Comparison of ENCODE assay signal across 14 cellular contexts in the genomic region with DNA sequence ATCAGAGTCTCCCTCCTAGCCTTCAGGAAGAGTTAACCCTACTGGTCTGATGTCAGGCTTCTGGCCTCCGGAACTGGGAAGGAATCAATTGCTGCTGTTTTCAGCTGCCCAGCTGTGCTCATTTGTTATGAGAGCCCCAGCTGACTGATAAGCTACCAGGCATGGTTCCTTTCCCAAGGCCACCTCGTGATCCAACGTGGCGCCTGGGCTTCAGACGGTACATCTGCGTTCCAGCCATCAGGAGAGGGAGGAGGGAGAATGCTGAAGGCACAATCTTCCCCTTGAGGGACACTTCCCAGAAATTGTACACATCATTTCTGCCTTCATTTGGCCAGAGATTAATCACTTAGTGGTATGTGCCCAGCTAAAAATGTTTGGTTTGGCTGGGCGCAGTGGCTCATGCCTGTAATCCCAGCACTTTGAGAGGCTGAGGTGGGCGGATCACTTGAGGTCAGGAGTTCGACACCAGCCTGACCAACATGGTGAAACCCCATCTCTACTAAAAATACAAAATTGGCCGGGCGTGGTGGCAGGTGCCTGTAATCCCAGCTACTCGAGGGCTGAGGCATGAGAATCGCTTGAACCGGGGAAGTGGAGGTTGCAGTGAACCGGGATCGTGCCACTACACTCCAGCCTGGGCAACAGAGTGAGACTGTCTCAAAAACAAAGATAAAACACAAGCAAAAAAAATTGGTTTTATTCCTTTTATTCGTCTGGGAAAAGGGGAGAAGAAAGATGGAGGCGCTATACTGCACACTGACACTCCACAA. TPM values are rescaled to one million over a fixed set of nuclear protein-coding genes. Genes with fewer than 3 reads are reported as not detected.
DNase-seq lines count a peak whose midpoint lies in the region; FAIRE-seq and TF ChIP-seq lines count a peak whose summit lies in the region.
"Had no signal": no experiment of that assay in that cellular context is flagged by ENCODE, and none has a peak within 500 bp of the region (broad histone marks: within the 10 kb centered on the region; RNA-seq: fewer than 3 reads in every experiment).

No MANE protein-coding gene starts in this region.

- no peaks in the 10 kb centered on the region for H3K27me3 ChIP-seq in MG63
- no peaks in the 10 kb centered on the region for H3K27me3 ChIP-seq in liver (ENCODE audit: control insufficient read depth in 4 of 4, insufficient read depth in 4 of 4, low read length in 3 of 4)
- H3K27me3 ChIP-seq in thyroid gland, result no peaks in the 10 kb centered on the region
- H3K27me3 ChIP-seq: Peyer's patch had no signal

- H3K4me3 ChIP-seq in MG63 (no peak overlapping the region), coronary artery (no peak overlapping the region), liver (ENCODE audit: low read depth in 1 of 3, low read length in 3 of 3) (no peak overlapping the region), thyroid gland (replicated peaks in 1 of 3) (no peak overlapping the region)
- H3K4me3 ChIP-seq: esophagus squamous epithelium, Peyer's patch had no signal

- WGBS in liver, result 77% methylated on average over 18 of the region's 18 CpGs
- 75 to 81% methylated on average over 18 of the region's 18 CpGs for WGBS in thyroid gland, 2 donors

- DNase-seq in MG63, result peak; percentile 57
- DNase-seq in coronary artery (ENCODE audit: low spot score), result peak; percentile 92
- DNase-seq in thyroid gland, result peak in 1 of 2 donors; percentile 15
- no peak for DNase-seq in GM12892 (ENCODE audit: insufficient read length)
- no peak for DNase-seq in SKM-1 treated with dmso at 0.1 percent for 144 hours (lab: John Stamatoyannopoulos, UW; ENCODE audit: unreplicated experiment)
- no peak for DNase-seq in NCI-H2107 treated with DMSO at 0.1 percent for 48 hours (lab: John Stamatoyannopoulos, UW; ENCODE audit: unreplicated experiment)
- DNase-seq: DMS53; esophagus squamous epithelium; MM.1S; NCI-H446; stimulated activated CD4-positive, alpha-beta T cell treated with anti-CD3 and anti-CD28 coated beads, Interleukin-4, amount 100 ng/mL, for 1 hour had no signal

- H3K4me1 ChIP-seq in liver (ENCODE audit: control insufficient read depth in 4 of 4, insufficient read depth in 4 of 4, low read length in 3 of 4) (peaks cover 0 to 11% (median 5%) of the 10 kb centered on the region in 4 donors), thyroid gland (peaks cover 8 to 37% of the 10 kb centered on the region in 2 donors)
- H3K4me1 ChIP-seq: Peyer's patch had no signal

- H3K36me3 ChIP-seq in MG63, result no peaks in the 10 kb centered on the region
- no peaks in the 10 kb centered on the region for H3K36me3 ChIP-seq in liver (ENCODE audit: control insufficient read depth in 4 of 4, insufficient read depth in 3 of 4, low read depth in 1 of 4, low read length in 3 of 4)
- no peaks in the 10 kb centered on the region for H3K36me3 ChIP-seq in thyroid gland
- H3K36me3 ChIP-seq: esophagus squamous epithelium, neutrophil, Peyer's patch had no signal

- TF ChIP-seq CTCF in coronary artery (IDR thresholded peaks at IDR 0.05) (no peak), liver (IDR thresholded peaks at IDR 0.05; ENCODE audit: low read depth, low read length, missing input control) (no peak), thyroid gland (IDR thresholded peaks at IDR 0.05) (no peak)

- no peak for TF ChIP-seq RAD21 in liver (IDR thresholded peaks at IDR 0.05)

- TF ChIP-seq POLR2A in thyroid gland (IDR thresholded peaks at IDR 0.05) (no peak), GM12892 (IDR thresholded peaks at IDR 0.05; ENCODE audit: low read depth, low read length) (no peak)

- no peak overlapping the region for H3K9ac ChIP-seq in liver (ENCODE audit: low read depth in 1 of 2, low read length in 2 of 2)

- no peak for FAIRE-seq in GM12892 (lab: Jason Lieb, UNC)

- intact Hi-C loops in thyroid gland (cut with DNase I), result no loop called here

- H3K27ac ChIP-seq in coronary artery (peak overlapping the region; percentile 97), liver (ENCODE audit: low read depth in 1 of 2, low read length in 2 of 2) (peak overlapping the region; percentile 8 to 61), thyroid gland (peak overlapping the region in 2 of 3 donors; percentile 15 to 96)
- H3K27ac ChIP-seq: neutrophil had no signal

- H3K9me3 ChIP-seq in MG63, result no peaks in the 10 kb centered on the region
- H3K9me3 ChIP-seq in liver (ENCODE audit: control insufficient read depth in 4 of 4, low read length in 3 of 4), result no peaks in the 10 kb centered on the region
- no peaks in the 10 kb centered on the region for H3K9me3 ChIP-seq in thyroid gland
- H3K9me3 ChIP-seq: esophagus squamous epithelium, neutrophil, Peyer's patch had no signal

TF ChIP-seq in liver, 16 proteins besides CTCF, POLR2A, EP300 and RAD21:
- TF ChIP-seq SP1 (IDR thresholded peaks at IDR 0.05) (peak; percentile 36), TAF1 (conservative IDR thresholded peaks at IDR 0.05) (no peak), NR2F2 (IDR thresholded peaks at IDR 0.05) (peak; percentile 54), EGR1 (IDR thresholded peaks at IDR 0.05; ENCODE audit: low read depth in 2 of 2) (no peak)
- TF ChIP-seq, protein P1, sequence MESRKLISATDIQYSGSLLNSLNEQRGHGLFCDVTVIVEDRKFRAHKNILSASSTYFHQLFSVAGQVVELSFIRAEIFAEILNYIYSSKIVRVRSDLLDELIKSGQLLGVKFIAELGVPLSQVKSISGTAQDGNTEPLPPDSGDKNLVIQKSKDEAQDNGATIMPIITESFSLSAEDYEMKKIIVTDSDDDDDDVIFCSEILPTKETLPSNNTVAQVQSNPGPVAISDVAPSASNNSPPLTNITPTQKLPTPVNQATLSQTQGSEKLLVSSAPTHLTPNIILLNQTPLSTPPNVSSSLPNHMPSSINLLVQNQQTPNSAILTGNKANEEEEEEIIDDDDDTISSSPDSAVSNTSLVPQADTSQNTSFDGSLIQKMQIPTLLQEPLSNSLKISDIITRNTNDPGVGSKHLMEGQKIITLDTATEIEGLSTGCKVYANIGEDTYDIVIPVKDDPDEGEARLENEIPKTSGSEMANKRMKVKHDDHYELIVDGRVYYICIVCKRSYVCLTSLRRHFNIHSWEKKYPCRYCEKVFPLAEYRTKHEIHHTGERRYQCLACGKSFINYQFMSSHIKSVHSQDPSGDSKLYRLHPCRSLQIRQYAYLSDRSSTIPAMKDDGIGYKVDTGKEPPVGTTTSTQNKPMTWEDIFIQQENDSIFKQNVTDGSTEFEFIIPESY (IDR thresholded peaks at IDR 0.05), result no peak

RNA-seq across cellular contexts. Expression of gene ARMC9, which starts 10.5 kb away (rescaled TPM):
- 15.2 and 51.5 TPM in 2 replicates for total RNA-seq in MG63 (2014; rRNA removed; shearing (Covaris generic); ENCODE audit: low replicate concordance)
- 1 to 10 TPM; 2.2 to 2.3 TPM for total RNA-seq in liver
- 1 to 10 TPM; 1.1 to 1.4 TPM for polyA plus RNA-seq in liver
- total RNA-seq in thyroid gland, result 10 to 100 TPM; 20.3 to 30.7 (median 28.0) TPM
- 9.8 TPM for polyA plus RNA-seq in GM12892 (2012; ENCODE audit: missing spikeins)

Comparison
In these comparisons a context has a peak if more than half of its experiments do, and no peak if none do; other contexts are left out.
1. DNase-seq: peak in MG63 (single experiment) and coronary artery (single experiment); none in GM12892 (single experiment), SKM-1 treated with dmso at 0.1 percent for 144 hours (single experiment) and NCI-H2107 treated with DMSO at 0.1 percent for 48 hours (single experiment).
2. H3K27ac ChIP-seq: peak in every context shown above with its lines; median percentile 97 in coronary artery; 56 in thyroid gland; 34 in liver.